ENCODE assay signal across 10 cellular contexts in genomic region chr4:89558147-89558546, GRCh38.
A peak's percentile ranks its signal among the peaks of the same experiment; 100 is the strongest.
DNase-seq lines count a peak whose midpoint lies in the region; ATAC-seq and TF ChIP-seq lines count a peak whose summit lies in the region.
"Had no signal": no experiment of that assay in that cellular context is flagged by ENCODE, and none has a peak within 500 bp of the region (broad histone marks: within the 10 kb centered on the region; RNA-seq: fewer than 3 reads in every experiment).

No MANE protein-coding gene starts in this region.

- no peaks in the 10 kb centered on the region for H3K27me3 ChIP-seq in mesenchymal stem cell (ENCODE audit: control insufficient read depth in 1 of 2, insufficient read depth in 1 of 2, low read length in 2 of 2)
- no peaks in the 10 kb centered on the region for H3K27me3 ChIP-seq in vagina

- CTCF ChIA-PET in WTC11 (lab: Charles Lee), result interaction anchor here (0.6 to 2.8 kb wide), 16 partner anchors 13 to 437 kb away, joined by 3 to 19 read pairs (median 3); no protein-coding TSS in a partner anchor

- H3K36me3 ChIP-seq in mesenchymal stem cell (ENCODE audit: control insufficient read depth in 1 of 2, insufficient read depth in 2 of 2, low read depth in 1 of 2, low read length in 2 of 2) (no peaks in the 10 kb centered on the region), vagina (no peaks in the 10 kb centered on the region)

- H3K79me1 ChIP-seq in mesenchymal stem cell (replicated peaks; ENCODE audit: low read length, poor library complexity, severe bottlenecking), result no peaks in the 10 kb centered on the region

- peak; percentile 39 for TF ChIP-seq RAD21 in Ishikawa (IDR thresholded peaks at IDR 0.05; ENCODE audit: low read depth)

- no peak overlapping the region for H2AFZ ChIP-seq in mesenchymal stem cell (ENCODE audit: low read depth, low read length)

- no peak overlapping the region for H2BK12ac ChIP-seq in mesenchymal stem cell (ENCODE audit: low read length in 2 of 2)

- H3K4me3 ChIP-seq in mesenchymal stem cell (ENCODE audit: insufficient read depth in 1 of 2, low read depth in 1 of 2, low read length in 2 of 2), result no peak overlapping the region
- H3K4me3 ChIP-seq in vagina, result no peak overlapping the region

- no peak overlapping the region for H4K8ac ChIP-seq in mesenchymal stem cell (ENCODE audit: low read length)

- 0 out of 2 replicates have a peak, but pooled peaks have one; percentile 33 for ATAC-seq in WTC11
- no peak for ATAC-seq in HG02759 (IDR thresholded peaks at IDR 0.05; ENCODE audit: unreplicated experiment)
- ATAC-seq in GM21717 (IDR thresholded peaks at IDR 0.05; ENCODE audit: unreplicated experiment), result no peak

- TF ChIP-seq EP300 in Ishikawa (IDR thresholded peaks at IDR 0.05; ENCODE audit: borderline replicate concordance), result no peak

- no peak overlapping the region for H2BK5ac ChIP-seq in mesenchymal stem cell (ENCODE audit: low read depth, low read length, poor library complexity, severe bottlenecking)

- H3K4me1 Mint-ChIP-seq in WTC11, result peaks cover 22% of the 10 kb centered on the region

- POLR2A ChIA-PET in WTC11 (lab: Charles Lee), result no interaction called here

- H2AK5ac ChIP-seq in mesenchymal stem cell (ENCODE audit: low read length, severe bottlenecking), result no peak overlapping the region

- no peak overlapping the region for H3K23ac ChIP-seq in mesenchymal stem cell (ENCODE audit: low read length in 2 of 2)

- no peak for TF ChIP-seq POLR2A in vagina (IDR thresholded peaks at IDR 0.05)

- no peak overlapping the region for H2BK15ac ChIP-seq in mesenchymal stem cell (ENCODE audit: low read depth, poor library complexity, severe bottlenecking)

- intact Hi-C loops in vagina (cut with DNase I), result no loop called here

- no peak overlapping the region for H3K14ac ChIP-seq in mesenchymal stem cell (ENCODE audit: low read length in 2 of 2)

- TF ChIP-seq CTCF in WTC11 (IDR thresholded peaks at IDR 0.05) (no peak), vagina (IDR thresholded peaks at IDR 0.05) (no peak)

- no peaks in the 10 kb centered on the region for H3K36me3 Mint-ChIP-seq in WTC11

- H3K27me3 Mint-ChIP-seq in WTC11 (ENCODE audit: low read depth), result peaks cover 34% of the 10 kb centered on the region

- H3K9me3 ChIP-seq in mesenchymal stem cell (ENCODE audit: control insufficient read depth, low read length) (no peaks in the 10 kb centered on the region), vagina (no peaks in the 10 kb centered on the region)

- H3K27ac Mint-ChIP-seq in WTC11, result no peak overlapping the region

- H3K4me1 ChIP-seq in mesenchymal stem cell (ENCODE audit: control insufficient read depth, insufficient read depth, low read depth, low read length) (no peaks in the 10 kb centered on the region), vagina (no peaks in the 10 kb centered on the region)

- WGBS in mesenchymal stem cell, result 60% methylated on average over 1 of the region's 1 CpG

- H3K4me3 Mint-ChIP-seq in WTC11, result no peak overlapping the region

- no peak overlapping the region for H2BK120ac ChIP-seq in mesenchymal stem cell (ENCODE audit: low read depth, low read length)

- H4K91ac ChIP-seq in mesenchymal stem cell (ENCODE audit: low read length), result no peak overlapping the region

- H3K27ac ChIP-seq in mesenchymal stem cell (ENCODE audit: low read length, poor library complexity, severe bottlenecking) (no peak overlapping the region), vagina (no peak overlapping the region)

- peak; percentile 27 for DNase-seq in ELR (ENCODE audit: low read depth)
- no peak for DNase-seq in WTC11 (ENCODE audit: low spot score)
- DNase-seq in mesenchymal stem cell, result peak; percentile 19
- DNase-seq in vagina (ENCODE audit: extremely low spot score in 2 of 2), result no peak
- no peak for DNase-seq in hypothalamus (lab: John Stamatoyannopoulos, UW)
- DNase-seq: activated CD4-positive, alpha-beta T cell treated with anti-CD3 and anti-CD28 coated beads for 1 hour; hippocampal formation had no signal

- H3K9ac ChIP-seq in mesenchymal stem cell (ENCODE audit: low read length), result no peak overlapping the region

- H3K9me3 Mint-ChIP-seq in WTC11, result no peaks in the 10 kb centered on the region

- no peak overlapping the region for H3K18ac ChIP-seq in mesenchymal stem cell (ENCODE audit: low read depth in 1 of 2, low read length in 2 of 2)

- no peak overlapping the region for H3K4ac ChIP-seq in mesenchymal stem cell (ENCODE audit: low read depth in 1 of 2, low read length in 2 of 2)

- H3K4me2 ChIP-seq in mesenchymal stem cell (ENCODE audit: low read length, poor library complexity, severe bottlenecking), result no peak overlapping the region

TF ChIP-seq in Ishikawa, 13 proteins besides CTCF, POLR2A, EP300 and RAD21 (continues in another document):
- TF ChIP-seq YY1 (IDR thresholded peaks at IDR 0.05; ENCODE audit: low read depth) (no peak), ZBTB7A (IDR thresholded peaks at IDR 0.05; ENCODE audit: low read depth) (no peak), CREB1 (IDR thresholded peaks at IDR 0.05; ENCODE audit: low read depth) (no peak), FOXM1 (IDR thresholded peaks at IDR 0.05; ENCODE audit: borderline replicate concordance, low read depth) (no peak), TAF1 (IDR thresholded peaks at IDR 0.05; ENCODE audit: low read depth) (no peak), REST (IDR thresholded peaks at IDR 0.05; ENCODE audit: low read depth) (no peak), USF1 (IDR thresholded peaks at IDR 0.05) (no peak)

TF ChIP-seq in WTC11, 78 proteins besides CTCF, POLR2A, EP300 and RAD21:
- TF ChIP-seq TEAD4 (CRISPR knock-in tag; IDR thresholded peaks at IDR 0.05), result no peak
- no peak for TF ChIP-seq GTF2I (CRISPR knock-in tag; conservative IDR thresholded peaks at IDR 0.05)
- TF ChIP-seq USF1 (CRISPR knock-in tag; IDR thresholded peaks at IDR 0.05), result no peak
- TF ChIP-seq ZBTB43 (CRISPR knock-in tag; IDR thresholded peaks at IDR 0.05), result no peak
- TF ChIP-seq ZNF423 (CRISPR knock-in tag; IDR thresholded peaks at IDR 0.05), result no peak
- no peak for TF ChIP-seq JAZF1 (CRISPR knock-in tag; IDR thresholded peaks at IDR 0.05)
- no peak for TF ChIP-seq STAT6 (CRISPR knock-in tag; conservative IDR thresholded peaks at IDR 0.05; ENCODE audit: low read depth)
- TF ChIP-seq SOX15 (CRISPR knock-in tag; IDR thresholded peaks at IDR 0.05), result no peak
- no peak for TF ChIP-seq ZNF396 (CRISPR knock-in tag; IDR thresholded peaks at IDR 0.05; ENCODE audit: borderline replicate concordance)
- TF ChIP-seq ZNF281 (CRISPR knock-in tag; IDR thresholded peaks at IDR 0.05), result no peak

Comparison
In these comparisons a context has a peak if more than half of its experiments do, and no peak if none do; other contexts are left out.
1. DNase-seq: peak in ELR (single experiment) and mesenchymal stem cell (single experiment); none in WTC11 (single experiment), vagina (0 of 2) and hypothalamus (0 of 51).